ENCODE assay signal across 7 cellular contexts in the genomic region with DNA sequence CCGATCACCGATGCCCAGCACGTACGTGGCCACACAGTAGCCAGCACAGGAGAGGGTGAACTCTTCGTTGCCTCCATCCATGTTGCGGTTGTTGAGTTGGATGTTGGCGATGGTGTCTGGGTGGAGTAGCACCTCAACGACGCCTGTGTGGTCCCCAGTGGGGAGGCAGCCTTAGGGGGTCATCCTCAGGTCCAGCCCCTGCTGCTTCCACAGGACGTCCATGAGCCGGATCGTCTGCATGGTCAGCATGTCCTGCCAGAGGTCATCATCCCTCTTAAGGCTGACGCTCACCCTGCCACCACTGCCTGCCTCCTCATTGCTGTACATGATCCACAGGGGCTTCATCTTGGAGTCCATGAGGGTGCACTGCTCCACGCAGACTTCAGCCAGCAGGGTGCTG.
"Had no signal": no experiment of that assay in that cellular context is flagged by ENCODE, and none has a peak within 500 bp of the region (broad histone marks: within the 10 kb centered on the region; RNA-seq: fewer than 3 reads in every experiment).

No MANE protein-coding gene starts in this region.

- H3K9ac ChIP-seq: GM23248 had no signal

- H3K9me3 Mint-ChIP-seq: H9 had no signal

- H3K27ac ChIP-seq: GM23248 had no signal

- H3K4me3 ChIP-seq: GM23248 had no signal

- H2AFZ ChIP-seq: GM23248 had no signal

- H3K4me3 Mint-ChIP-seq: H9 had no signal

- DNase-seq: GM23248, GOT3, H9, HCEC 1CT, IMR-90 had no signal

- H3K27ac Mint-ChIP-seq: H9 had no signal

- FAIRE-seq: H54, HTR-8/SVneo had no signal
